Comparison of ENCODE assay signal across 26 cellular contexts in genomic region chr17:82180776-82181528, GRCh38.
"Had no signal": no experiment of that assay in that cellular context is flagged by ENCODE, and none has a peak within 500 bp of the region (broad histone marks: within the 10 kb centered on the region; RNA-seq: fewer than 3 reads in every experiment).

No MANE protein-coding gene starts in this region.

- H3K4me3 ChIP-seq: esophagus muscularis mucosa, heart right ventricle, left ventricle myocardium inferior, psoas muscle, suprapubic skin, tibial nerve had no signal

- DNase-seq: activated CD4-positive, alpha-beta T cell treated with anti-CD3 and anti-CD28 coated beads for 48 hours; activated CD4-positive, alpha-beta T cell treated with anti-CD3 and anti-CD28 coated beads, Interleukin-2, amount 50 U/mL, for 48 hours; activated CD8-positive, alpha-beta memory T cell treated with anti-CD3 and anti-CD28 coated beads for 24 hours; activated CD8-positive, alpha-beta memory T cell treated with anti-CD3 and anti-CD28 coated beads, Interleukin-2, amount 50 U/mL, for 4 hours; activated effector memory CD4-positive, alpha-beta T cell treated with anti-CD3 and anti-CD28 coated beads, Interleukin-2, amount 50 U/mL, for 16 hours; activated naive CD4-positive, alpha-beta T cell treated with anti-CD3 and anti-CD28 coated beads, Interleukin-2, amount 10 ng/mL, durations not matched to agents 7 days and 5 days; activated naive CD8-positive, alpha-beta T cell treated with anti-CD3 and anti-CD28 coated beads, Interleukin-2, amount 10 ng/mL, durations not matched to agents 7 days and 5 days; activated T-cell treated with anti-CD3 and anti-CD28 coated beads, Interleukin-2, amount 50 U/mL, for 1 hour; amniotic stem cell; brain microvascular endothelial cell; cortex of kidney; effector memory CD8-positive, alpha-beta T cell; foreskin keratinocyte; heart right ventricle; left ventricle myocardium inferior; naive B cell; psoas muscle; stimulated activated CD4-positive, alpha-beta T cell treated with anti-CD3 and anti-CD28 coated beads, Interleukin-15, amount 100 ng/mL, for 24 hours; stimulated activated CD4-positive, alpha-beta T cell treated with anti-CD3 and anti-CD28 coated beads, Interleukin-2, amount 100 ng/mL, for 24 hours; stimulated activated naive B cell treated with anti-CD40 and anti-IgM and Interleukin-4, amounts not matched to agents 10 μg/mL and 1 μg/mL and 100 μg/mL, for 72 hours; T-helper 9 cell had no signal

- H3K27ac ChIP-seq: brain microvascular endothelial cell, esophagus muscularis mucosa, foreskin keratinocyte, heart right ventricle, left ventricle myocardium inferior, parathyroid adenoma, psoas muscle, suprapubic skin, tibial nerve, VCaP had no signal

- H3K4me1 ChIP-seq: esophagus muscularis mucosa, foreskin keratinocyte, heart right ventricle, left ventricle myocardium inferior, psoas muscle, suprapubic skin, tibial nerve had no signal

- H3K9me3 ChIP-seq: esophagus muscularis mucosa, heart right ventricle, left ventricle myocardium inferior, psoas muscle, suprapubic skin, tibial nerve had no signal

- H3K27me3 ChIP-seq: brain microvascular endothelial cell, esophagus muscularis mucosa, foreskin keratinocyte, heart right ventricle, suprapubic skin, tibial nerve had no signal

- ATAC-seq: effector memory CD8-positive, alpha-beta T cell; foreskin keratinocyte; heart right ventricle; psoas muscle; stimulated activated naive B cell treated with anti-CD40 and anti-IgM and Interleukin-4, amounts not matched to agents 10 μg/mL and 1 μg/mL and 100 μg/mL, for 72 hours had no signal
